In genomic region chr13:77919351-77920294, GRCh38 we compare ENCODE assay signal across 8 cellular contexts. TPM values are rescaled to one million over a fixed set of nuclear protein-coding genes. Genes with fewer than 3 reads are reported as not detected.
DNase-seq lines count a peak whose midpoint lies in the region; ATAC-seq and TF ChIP-seq lines count a peak whose summit lies in the region.

No MANE protein-coding gene starts in this region.

- ATAC-seq in lung (ENCODE audit: insufficient read depth, low FRiP score) (peak; percentile 45), upper lobe of left lung (ENCODE audit: low FRiP score in 2 of 2) (peak; percentile 75 to 78), GM21367 (IDR thresholded peaks at IDR 0.05; ENCODE audit: unreplicated experiment) (no peak)

- H3K9ac ChIP-seq in duodenal mucosa (ENCODE audit: low read depth in 1 of 2, low read length in 2 of 2): peak overlapping the region; percentile 6 to 19

- peaks cover 54% of the 10 kb centered on the region for H3K27me3 ChIP-seq in BE2C
- no peaks in the 10 kb centered on the region for H3K27me3 ChIP-seq in duodenal mucosa (ENCODE audit: control insufficient read depth in 1 of 2, insufficient read depth in 2 of 2, low read length in 2 of 2)
- H3K27me3 ChIP-seq in lung (ENCODE audit: control insufficient read depth, insufficient read depth): no peaks in the 10 kb centered on the region
- H3K27me3 ChIP-seq in upper lobe of left lung: no peaks in the 10 kb centered on the region

- no peaks in the 10 kb centered on the region for H3K4me1 ChIP-seq in BE2C
- H3K4me1 ChIP-seq in duodenal mucosa (ENCODE audit: control insufficient read depth in 1 of 2, insufficient read depth in 2 of 2, low read length in 2 of 2): no peaks in the 10 kb centered on the region
- peaks cover 5 to 6% of the 10 kb centered on the region in 2 donors for H3K4me1 ChIP-seq in lung (ENCODE audit: control insufficient read depth in 2 of 2, insufficient read depth in 2 of 2, low read length in 2 of 2)
- H3K4me1 ChIP-seq in upper lobe of left lung: peaks cover 4 to 11% (median 9%) of the 10 kb centered on the region in 4 donors

- H3K4me3 ChIP-seq in BE2C (ENCODE audit: low read depth, low read length) (peak overlapping the region; percentile 52), duodenal mucosa (ENCODE audit: low read depth in 1 of 2, low read length in 2 of 2) (peak overlapping the region; percentile 60 to 70), lung (peak overlapping the region; percentile 47), upper lobe of left lung (peak overlapping the region; percentile 48 to 64 (median 56))

- no peak for TF ChIP-seq POLR2A in upper lobe of left lung (IDR thresholded peaks at IDR 0.05)

- no peaks in the 10 kb centered on the region for H3K36me3 ChIP-seq in BE2C
- no peaks in the 10 kb centered on the region for H3K36me3 ChIP-seq in duodenal mucosa (ENCODE audit: control insufficient read depth in 1 of 2, insufficient read depth in 2 of 2, low read length in 2 of 2)
- no peaks in the 10 kb centered on the region for H3K36me3 ChIP-seq in lung (ENCODE audit: control insufficient read depth in 2 of 2, insufficient read depth in 2 of 2, low read length in 2 of 2)
- H3K36me3 ChIP-seq in upper lobe of left lung: no peaks in the 10 kb centered on the region

- DNase-seq in BE2C: peak; percentile 26
- peak; percentile 30 for DNase-seq in HuH-7 (ENCODE audit: low spot score)
- peak; percentile 39 for DNase-seq in lung (ENCODE audit: low spot score)
- peak; percentile 58 to 65 for DNase-seq in upper lobe of left lung
- no peak for DNase-seq in GM20000 (ENCODE audit: low spot score)
- DNase-seq in SW 1271 (lab: John Stamatoyannopoulos, UW): no peak

- no peak for TF ChIP-seq EP300 in upper lobe of left lung (IDR thresholded peaks at IDR 0.05)

- no peak overlapping the region for H3K27ac ChIP-seq in duodenal mucosa (ENCODE audit: low read depth, low read length)
- H3K27ac ChIP-seq in lung (ENCODE audit: low read depth in 1 of 2, low read length in 1 of 2): peak overlapping the region; percentile 17 to 51
- peak overlapping the region; percentile 72 to 81 (median 78) for H3K27ac ChIP-seq in upper lobe of left lung

- 7 to 9% methylated on average over 35 of the region's 35 CpGs for WGBS in lung, 2 donors
- 9 to 11% methylated on average over 35 of the region's 35 CpGs for WGBS in upper lobe of left lung, 2 donors

- TF ChIP-seq CTCF in BE2C (IDR thresholded peaks at IDR 0.05; ENCODE audit: low read depth, low read length) (no peak), lung (IDR thresholded peaks at IDR 0.05; ENCODE audit: control extremely low read depth, extremely low read depth) (no peak), upper lobe of left lung (IDR thresholded peaks at IDR 0.05) (no peak), GM20000 (IDR thresholded peaks at IDR 0.05; ENCODE audit: extremely low read depth, missing control alignments) (no peak)

- H3K9me3 ChIP-seq in BE2C: no peaks in the 10 kb centered on the region
- peaks cover 0 to 2% of the 10 kb centered on the region in 2 donors for H3K9me3 ChIP-seq in duodenal mucosa (ENCODE audit: control insufficient read depth in 1 of 2, low read length in 2 of 2)
- H3K9me3 ChIP-seq in lung (ENCODE audit: control insufficient read depth in 2 of 2, insufficient read depth in 1 of 2, low read length in 1 of 2): no peaks in the 10 kb centered on the region
- no peaks in the 10 kb centered on the region for H3K9me3 ChIP-seq in upper lobe of left lung

RNA-seq across cellular contexts. Expression of gene EDNRB, which starts 1.0 kb away (rescaled TPM):
- 0.19 TPM for polyA plus RNA-seq in BE2C (2012; ENCODE audit: insufficient read depth, insufficient read length, low read depth)
- total RNA-seq in lung: 100 to 1,000 TPM in 1 of 2 donors, 10 to 100 TPM in 1; 63.0 to 155 TPM
- polyA plus RNA-seq in lung: 10 to 100 TPM; 23.2 to 43.8 TPM
- 100 to 1,000 TPM in 1 of 6 donors, 10 to 100 TPM in 5; 28.5 to 146 (median 52.4) TPM for total RNA-seq in upper lobe of left lung

Comparison
In these comparisons a context has a peak if more than half of its experiments do, and no peak if none do; other contexts are left out.
1. DNase-seq: peak in BE2C (single experiment), HuH-7 (single experiment), lung (single experiment) and upper lobe of left lung (2 of 2); none in GM20000 (single experiment) and SW 1271 (0 of 2).
2. Peak in every context shown above with its lines, with median percentiles within 50 percentile points of each other: H3K4me3 ChIP-seq.